ENCODE assay signal across 7 cellular contexts in the genomic region with DNA sequence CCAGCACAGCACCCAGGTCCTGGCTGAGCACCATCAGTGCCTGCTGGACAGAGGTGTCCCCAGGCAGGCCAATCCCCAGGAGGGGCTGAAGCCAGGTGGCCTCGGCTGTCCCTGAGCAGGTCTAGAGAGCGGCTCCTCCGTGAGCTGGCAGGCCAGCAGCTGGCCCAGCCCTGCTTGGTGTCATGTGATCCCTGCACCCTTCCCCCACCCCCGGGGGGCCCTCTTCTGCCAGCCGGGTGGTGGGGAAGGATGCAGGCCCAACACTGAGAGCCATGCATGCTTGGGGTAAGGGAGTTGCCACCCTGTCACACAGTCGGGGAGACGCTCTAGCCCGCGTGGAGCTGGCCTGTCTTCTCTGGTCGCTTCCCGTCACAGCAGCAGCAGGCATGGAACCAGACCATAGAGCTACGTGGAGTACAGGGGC. TPM values are rescaled to one million over a fixed set of nuclear protein-coding genes. Genes with fewer than 3 reads are reported as not detected.
A peak's percentile ranks its signal among the peaks of the same experiment; 100 is the strongest.
DNase-seq lines count a peak whose midpoint lies in the region; ATAC-seq, FAIRE-seq and TF ChIP-seq lines count a peak whose summit lies in the region.

No MANE protein-coding gene starts in this region.

- H3K4me3 ChIP-seq in right atrium auricular region (no peak overlapping the region), skeletal muscle tissue (ENCODE audit: low read length in 3 of 3) (peak overlapping the region in 2 of 3 donors; percentile 26 to 35)

- TF ChIP-seq CTCF in right atrium auricular region (IDR thresholded peaks at IDR 0.05) (no peak), D721Med (IDR thresholded peaks at IDR 0.05; ENCODE audit: insufficient read depth, missing control alignments) (no peak)

- peaks cover 45 to 66% (median 47%) of the 10 kb centered on the region in 3 donors for H3K4me1 Mint-ChIP-seq in T-cell

- peak overlapping the region; percentile 62 to 81 (median 63) for H3K9ac ChIP-seq in skeletal muscle tissue (ENCODE audit: low read depth in 1 of 3, low read length in 3 of 3)

- no peaks in the 10 kb centered on the region for H3K9me3 Mint-ChIP-seq in T-cell

- CTCF ChIA-PET in T-cell (lab: Charles Lee), result no interaction called here

- H3K27me3 Mint-ChIP-seq in T-cell, result no peaks in the 10 kb centered on the region

- peak in 1 of 4 experiments; percentile 6 for ATAC-seq in T-cell (replicated peaks in 1 of 4)

- peaks cover 12% of the 10 kb centered on the region for H3K36me3 Mint-ChIP-seq in T-cell

- POLR2A ChIA-PET in T-cell (lab: Charles Lee), result interaction anchor here in 1 of 2 donors (0.6 kb wide), 1 partner anchor 88 kb away, joined by 6 read pairs; no protein-coding TSS in a partner anchor

- peak overlapping the region; percentile 77 to 89 for H3K27ac ChIP-seq in right atrium auricular region
- H3K27ac ChIP-seq in skeletal muscle tissue (ENCODE audit: low read depth, low read length), result peak overlapping the region; percentile 87

- peak overlapping the region in 2 of 3 donors; percentile 13 to 48 for H3K4me3 Mint-ChIP-seq in T-cell

- no peak overlapping the region for H3K27ac Mint-ChIP-seq in T-cell

- H3K4me1 ChIP-seq in right atrium auricular region (peaks cover 0 to 77% of the 10 kb centered on the region in 2 donors), skeletal muscle tissue (ENCODE audit: control insufficient read depth in 3 of 3, insufficient read depth in 3 of 3, low read length in 3 of 3) (peaks cover 68 to 71% (median 71%) of the 10 kb centered on the region in 3 donors)

- H3K9me3 ChIP-seq in right atrium auricular region (no peaks in the 10 kb centered on the region), skeletal muscle tissue (ENCODE audit: control insufficient read depth in 3 of 3, low read length in 3 of 3) (no peaks in the 10 kb centered on the region)

- H3K36me3 ChIP-seq in right atrium auricular region (peaks cover 27% of the 10 kb centered on the region), skeletal muscle tissue (ENCODE audit: control insufficient read depth in 3 of 3, insufficient read depth in 3 of 3, low read length in 3 of 3) (peaks cover 15 to 21% (median 17%) of the 10 kb centered on the region in 3 donors)

- no peak for FAIRE-seq in D721Med (lab: Jason Lieb, UNC)

- no peaks in the 10 kb centered on the region for H3K27me3 ChIP-seq in right atrium auricular region
- H3K27me3 ChIP-seq in skeletal muscle tissue (ENCODE audit: control insufficient read depth in 3 of 3, insufficient read depth in 3 of 3, low read length in 3 of 3), result no peaks in the 10 kb centered on the region

- DNase-seq in HK-2 (ENCODE audit: unreplicated experiment), result peak; percentile 46
- no peak for DNase-seq in T-cell
- DNase-seq in right atrium auricular region (ENCODE audit: low spot score), result no peak
- no peak for DNase-seq in ureter (ENCODE audit: low spot score)
- DNase-seq in D721Med (ENCODE audit: insufficient read length, low spot score), result no peak
- no peak for DNase-seq in cortex of kidney (lab: John Stamatoyannopoulos, UW)

RNA-seq across cellular contexts. Expression of gene RALGDS, which starts 7.1 kb away (rescaled TPM):
- 100 to 1,000 TPM in 4 of 5 donors, 10 to 100 TPM in 1; 81.0 to 161 (median 137) TPM for total RNA-seq in T-cell
- 10 to 100 TPM; 26.7 to 30.1 TPM for total RNA-seq in right atrium auricular region
- total RNA-seq in skeletal muscle tissue, result 26.1 TPM
- total RNA-seq in ureter, result 57.9 TPM

RNA-seq across cellular contexts. Expression of gene GBGT1, which starts 49.8 kb away (rescaled TPM):
- total RNA-seq in T-cell (10 to 100 TPM in 2 of 5 donors, 1 to 10 TPM in 3; 1.3 to 13.3 (median 7.9) TPM), right atrium auricular region (10 to 100 TPM; 15.5 to 16.8 TPM), skeletal muscle tissue (2.6 TPM), ureter (17.2 TPM)

RNA-seq across cellular contexts. Expression of gene CEL, which starts 52.2 kb away (rescaled TPM):
- 1 to 10 TPM in 3 of 5 donors, under 1 TPM in 2; 0.28 to 9.0 (median 7.9) TPM for total RNA-seq in T-cell
- 1 to 10 TPM in 1 of 2 donors, under 1 TPM in 1; 0.94 to 1.9 TPM for total RNA-seq in right atrium auricular region
- not detected for total RNA-seq in skeletal muscle tissue
- 3.0 TPM for total RNA-seq in ureter

Comparison
In these comparisons a context has a peak if more than half of its experiments do, and no peak if none do; other contexts are left out.
1. H3K4me3 ChIP-seq: peak in skeletal muscle tissue (2 of 3); none in right atrium auricular region (0 of 2).